Comparison of ENCODE assay signal across 8 cellular contexts in genomic region chr15:49421991-49422390, GRCh38. TPM values are rescaled to one million over a fixed set of nuclear protein-coding genes. Genes with fewer than 3 reads are reported as not detected.
DNase-seq lines count a peak whose midpoint lies in the region; ATAC-seq lines count a peak whose summit lies in the region.

No MANE protein-coding gene starts in this region.

- H3K27ac Mint-ChIP-seq in IgD-negative memory B cell, result peak overlapping the region in 2 of 3 donors; percentile 12 to 46

- no peaks in the 10 kb centered on the region for H3K9me3 Mint-ChIP-seq in IgD-negative memory B cell

- ATAC-seq in left colon, result peak; percentile 72

- peaks cover 3 to 4% (median 3%) of the 10 kb centered on the region in 3 donors for H3K4me1 Mint-ChIP-seq in IgD-negative memory B cell

- in situ Hi-C loops in SK-MEL-5 (cut with HindIII; ENCODE audit: low pct_unique_long_range_greater_than_20kb, low sequenced_read_pairs), result no loop called here

- DNase-seq in NCI-H2196 (lab: John Stamatoyannopoulos, UW; ENCODE audit: unreplicated experiment) (peak; percentile 1), NCI-H2196 treated with DMSO at 0.1 percent for 48 hours (lab: John Stamatoyannopoulos, UW; ENCODE audit: unreplicated experiment) (no peak), SK-MEL-5 (ENCODE audit: low read depth, low spot score) (peak; percentile 81), left colon (peak in 1 of 2 donors; percentile 54), NCI-H128 (lab: John Stamatoyannopoulos, UW; ENCODE audit: unreplicated experiment) (no peak)
- peak; percentile 43 for DNase-seq in central memory CD4-positive, alpha-beta T cell
- DNase-seq in stimulated activated CD4-positive, alpha-beta T cell treated with anti-CD3 and anti-CD28 coated beads, Interleukin-4, amount 100 ng/mL, for 4 hours, result peak; percentile 3 to 6

- peak overlapping the region in 2 of 4 donors; percentile 5 to 18 for H3K4me3 Mint-ChIP-seq in IgD-negative memory B cell

- H3K36me3 Mint-ChIP-seq in IgD-negative memory B cell, result no peaks in the 10 kb centered on the region

- intact Hi-C loops in left colon (cut with DNase I, micrococcal nuclease), result loop anchor here in 1 of 2 donors (5.0 to 10.0 kb wide), 3 partner anchors 185 to 583 kb away; partner anchors contain the start of genes DTWD1 and FAM227B

- H3K27me3 Mint-ChIP-seq in IgD-negative memory B cell, result no peaks in the 10 kb centered on the region

RNA-seq across cellular contexts. Expression of gene FGF7, which starts 1.1 kb away (rescaled TPM):
- polyA plus RNA-seq in IgD-negative memory B cell, result not detected
- 20.3 TPM in 2 replicates for total RNA-seq in SK-MEL-5 (2014; rRNA removed; shearing (Covaris generic))
- polyA plus RNA-seq in SK-MEL-5 (2015; cell fraction: cytosol; rRNA removed), result 11.1 and 12.5 TPM in 2 replicates
- polyA plus RNA-seq in SK-MEL-5 (2015; cell fraction: nucleus; rRNA removed), result 2.2 and 6.0 TPM in 2 replicates
- 10 to 100 TPM in 1 of 2 donors, 1 to 10 TPM in 1; 4.5 to 11.0 TPM for total RNA-seq in left colon

Comparison
In these comparisons a context has a peak if more than half of its experiments do, and no peak if none do; other contexts are left out.
1. DNase-seq: peak in NCI-H2196 (single experiment), SK-MEL-5 (single experiment), central memory CD4-positive, alpha-beta T cell (single experiment) and stimulated activated CD4-positive, alpha-beta T cell treated with anti-CD3 and anti-CD28 coated beads, Interleukin-4, amount 100 ng/mL, for 4 hours (2 of 2); none in NCI-H2196 treated with DMSO at 0.1 percent for 48 hours (single experiment) and NCI-H128 (single experiment).